ENCODE assay signal across 10 cellular contexts in the genomic region with DNA sequence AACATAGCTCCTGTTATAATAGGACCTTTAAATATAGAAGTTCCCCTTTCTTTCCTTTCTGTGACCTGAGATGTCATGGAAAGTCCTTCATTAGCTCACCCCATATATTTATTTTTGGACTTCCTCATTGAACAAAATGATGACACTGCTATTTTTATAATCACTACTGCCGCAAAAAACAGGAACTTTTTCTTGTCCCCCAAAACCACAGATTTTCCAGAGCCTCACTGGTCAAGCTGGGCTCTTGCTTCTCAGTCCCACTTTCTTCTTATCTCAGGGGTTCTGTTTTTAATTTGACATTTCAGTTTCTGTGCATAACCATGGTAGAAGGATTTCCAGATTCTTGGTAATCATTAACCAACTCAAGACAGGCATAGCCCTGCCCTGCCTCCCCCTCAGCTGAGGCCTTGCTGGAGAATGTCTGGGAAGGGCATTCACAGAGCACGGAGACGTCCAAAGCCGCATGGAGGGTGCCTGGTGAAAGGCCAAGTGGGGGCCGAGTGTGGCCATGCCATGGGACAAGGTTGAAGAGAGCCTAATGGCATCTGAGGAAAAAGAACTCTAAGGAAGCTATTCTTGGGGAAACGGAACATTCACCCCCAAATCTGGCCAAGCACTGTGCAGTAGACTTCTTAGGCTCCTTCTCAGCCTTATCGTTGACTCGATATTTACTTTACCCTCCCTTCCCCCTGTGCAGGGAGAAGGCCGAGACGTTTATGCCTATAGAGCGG.
DNase-seq lines count a peak whose midpoint lies in the region; ATAC-seq and TF ChIP-seq lines count a peak whose summit lies in the region.
"Had no signal": no experiment of that assay in that cellular context is flagged by ENCODE, and none has a peak within 500 bp of the region (broad histone marks: within the 10 kb centered on the region; RNA-seq: fewer than 3 reads in every experiment).

No MANE protein-coding gene starts in this region.

- ATAC-seq in stimulated activated naive CD8-positive, alpha-beta T cell treated with anti-CD3 and anti-CD28 coated beads, Interleukin-15, Interleukin-2, amounts not matched to agents 100 U/mL and 50 U/mL, for 24 hours = peak; percentile 23
- no peak for ATAC-seq in stimulated activated naive CD8-positive, alpha-beta T cell treated with anti-CD3 and anti-CD28 coated beads, Interleukin-15, amount 100 ng/mL, for 72 hours
- ATAC-seq in HG03354 (IDR thresholded peaks at IDR 0.05; ENCODE audit: poor library complexity, severe bottlenecking, unreplicated experiment) (peak; percentile 74), body of pancreas (peak; percentile 86), psoas muscle (no peak)

- no peak overlapping the region for H3K4me3 Mint-ChIP-seq in stimulated activated naive CD8-positive, alpha-beta T cell treated with anti-CD3 and anti-CD28 coated beads, Interleukin-15, amount 100 ng/mL, for 72 hours
- H3K4me3 Mint-ChIP-seq in activated T-cell treated with anti-CD3 and anti-CD28 coated beads, Interleukin-2, amount 50 U/mL, for 24 hours = no peak overlapping the region
- H3K4me3 Mint-ChIP-seq: activated naive CD8-positive, alpha-beta T cell had no signal

- H3K9me3 Mint-ChIP-seq in stimulated activated naive CD8-positive, alpha-beta T cell treated with anti-CD3 and anti-CD28 coated beads, Interleukin-15, amount 100 ng/mL, for 72 hours = no peaks in the 10 kb centered on the region
- no peaks in the 10 kb centered on the region for H3K9me3 Mint-ChIP-seq in activated T-cell treated with anti-CD3 and anti-CD28 coated beads, Interleukin-2, amount 50 U/mL, for 24 hours

- TF ChIP-seq POLR2A in body of pancreas (IDR thresholded peaks at IDR 0.05) = peak in 2 of 3 donors; percentile 21 to 56

- no peak for DNase-seq in stimulated activated naive CD8-positive, alpha-beta T cell treated with anti-CD3 and anti-CD28 coated beads, Interleukin-15, Interleukin-2, amounts not matched to agents 100 U/mL and 50 U/mL, for 24 hours
- DNase-seq in stimulated activated naive CD8-positive, alpha-beta T cell treated with anti-CD3 and anti-CD28 coated beads, Interleukin-15, amount 100 ng/mL, for 72 hours = no peak
- DNase-seq in body of pancreas (peak; percentile 68 to 79 (median 71)), psoas muscle (no peak), NCI-H2227 (lab: John Stamatoyannopoulos, UW; ENCODE audit: unreplicated experiment) (no peak)
- DNase-seq in activated T-cell treated with anti-CD3 and anti-CD28 coated beads, Interleukin-2, amount 50 U/mL, for 24 hours = no peak
- DNase-seq in activated CD4-positive, CD25-positive, alpha-beta regulatory T cell (lab: John Stamatoyannopoulos, UW) = no peak
- DNase-seq: NCI-H1092 treated with DMSO at 0.1 percent for 48 hours had no signal

- H3K27ac Mint-ChIP-seq in stimulated activated naive CD8-positive, alpha-beta T cell treated with anti-CD3 and anti-CD28 coated beads, Interleukin-15, amount 100 ng/mL, for 72 hours = no peak overlapping the region
- no peak overlapping the region for H3K27ac Mint-ChIP-seq in activated T-cell treated with anti-CD3 and anti-CD28 coated beads, Interleukin-2, amount 50 U/mL, for 24 hours
- H3K27ac Mint-ChIP-seq: activated naive CD8-positive, alpha-beta T cell had no signal

- no peaks in the 10 kb centered on the region for H3K27me3 ChIP-seq in body of pancreas
- H3K27me3 ChIP-seq in psoas muscle (ENCODE audit: insufficient read depth in 3 of 3, low read length in 2 of 3) = no peaks in the 10 kb centered on the region

- TF ChIP-seq CTCF in body of pancreas (IDR thresholded peaks at IDR 0.05) (no peak), psoas muscle (IDR thresholded peaks at IDR 0.05) (no peak)

- no peaks in the 10 kb centered on the region for H3K4me1 Mint-ChIP-seq in stimulated activated naive CD8-positive, alpha-beta T cell treated with anti-CD3 and anti-CD28 coated beads, Interleukin-15, amount 100 ng/mL, for 72 hours
- H3K4me1 Mint-ChIP-seq in activated T-cell treated with anti-CD3 and anti-CD28 coated beads, Interleukin-2, amount 50 U/mL, for 24 hours (ENCODE audit: low read depth) = no peaks in the 10 kb centered on the region

- H3K36me3 ChIP-seq in body of pancreas (replicated peaks in 1 of 2; ENCODE audit: insufficient read depth in 1 of 2, low read depth in 2 of 2) (no peaks in the 10 kb centered on the region), psoas muscle (ENCODE audit: insufficient read depth in 1 of 2, low read depth in 1 of 2) (no peaks in the 10 kb centered on the region)

- peak overlapping the region; percentile 75 to 94 (median 88) for H3K27ac ChIP-seq in body of pancreas
- H3K27ac ChIP-seq in psoas muscle = no peak overlapping the region

- H3K36me3 Mint-ChIP-seq in activated T-cell treated with anti-CD3 and anti-CD28 coated beads, Interleukin-2, amount 50 U/mL, for 24 hours (ENCODE audit: low read depth) = no peaks in the 10 kb centered on the region
- H3K36me3 Mint-ChIP-seq: activated naive CD8-positive, alpha-beta T cell had no signal

- no peaks in the 10 kb centered on the region for H3K9me3 ChIP-seq in body of pancreas
- no peaks in the 10 kb centered on the region for H3K9me3 ChIP-seq in psoas muscle

- WGBS in body of pancreas, 2 donors = 27 to 36% methylated on average over 11 of the region's 11 CpGs
- 87% methylated on average over 11 of the region's 11 CpGs for WGBS in psoas muscle, 3 donors

- H3K4me1 ChIP-seq in body of pancreas (peaks cover 54% of the 10 kb centered on the region), psoas muscle (no peaks in the 10 kb centered on the region)

- peaks cover 16% of the 10 kb centered on the region for H3K27me3 Mint-ChIP-seq in stimulated activated naive CD8-positive, alpha-beta T cell treated with anti-CD3 and anti-CD28 coated beads, Interleukin-15, amount 100 ng/mL, for 72 hours
- H3K27me3 Mint-ChIP-seq in activated T-cell treated with anti-CD3 and anti-CD28 coated beads, Interleukin-2, amount 50 U/mL, for 24 hours = peaks cover 17% of the 10 kb centered on the region

- intact Hi-C loops in body of pancreas (cut with DNase I) = no loop called here
- intact Hi-C loops in psoas muscle (cut with DNase I) = no loop called here

- no peak overlapping the region for H3K4me3 ChIP-seq in body of pancreas
- no peak overlapping the region for H3K4me3 ChIP-seq in psoas muscle

Comparison
In these comparisons a context has a peak if more than half of its experiments do, and no peak if none do; other contexts are left out.
1. ATAC-seq: peak in stimulated activated naive CD8-positive, alpha-beta T cell treated with anti-CD3 and anti-CD28 coated beads, Interleukin-15, Interleukin-2, amounts not matched to agents 100 U/mL and 50 U/mL, for 24 hours (single experiment), HG03354 (single experiment) and body of pancreas (single experiment); none in stimulated activated naive CD8-positive, alpha-beta T cell treated with anti-CD3 and anti-CD28 coated beads, Interleukin-15, amount 100 ng/mL, for 72 hours (single experiment) and psoas muscle (0 of 4).
2. DNase-seq: peak in body of pancreas (4 of 4); none in stimulated activated naive CD8-positive, alpha-beta T cell treated with anti-CD3 and anti-CD28 coated beads, Interleukin-15, Interleukin-2, amounts not matched to agents 100 U/mL and 50 U/mL, for 24 hours (single experiment), stimulated activated naive CD8-positive, alpha-beta T cell treated with anti-CD3 and anti-CD28 coated beads, Interleukin-15, amount 100 ng/mL, for 72 hours (0 of 2), activated T-cell treated with anti-CD3 and anti-CD28 coated beads, Interleukin-2, amount 50 U/mL, for 24 hours (single experiment), activated CD4-positive, CD25-positive, alpha-beta regulatory T cell (0 of 4), psoas muscle (0 of 2) and NCI-H2227 (single experiment).